Comparison of ENCODE assay signal across 31 cellular contexts in the genomic region with DNA sequence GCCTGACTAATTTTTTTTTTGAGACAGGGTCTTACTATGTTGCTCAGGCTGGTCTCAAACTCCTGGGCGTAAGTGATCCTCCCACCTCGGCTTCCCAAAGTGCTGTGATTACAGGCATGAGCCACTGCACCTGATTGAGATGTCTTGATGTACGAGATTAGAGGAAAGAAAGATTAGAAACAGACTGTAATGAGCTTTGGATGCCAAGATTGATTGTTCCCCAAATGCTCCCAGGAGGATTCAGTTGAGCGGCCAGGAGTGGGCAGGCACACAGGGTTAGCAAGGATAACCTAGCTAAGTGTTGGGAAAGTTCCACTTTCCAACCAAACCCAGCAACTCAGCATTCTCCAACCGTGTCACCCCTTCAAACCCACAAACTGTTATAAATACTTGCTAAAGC.
"Had no signal": no experiment of that assay in that cellular context is flagged by ENCODE, and none has a peak within 500 bp of the region (broad histone marks: within the 10 kb centered on the region; RNA-seq: fewer than 3 reads in every experiment).

No MANE protein-coding gene starts in this region.

- H3K27me3 ChIP-seq: esophagus squamous epithelium, right atrium auricular region, testis, uterus had no signal

- H3K4me3 ChIP-seq: esophagus squamous epithelium, right atrium auricular region, testis, uterus had no signal

- H3K9me3 Mint-ChIP-seq: activated CD4-positive, alpha-beta memory T cell treated with anti-CD3 and anti-CD28 coated beads for 36 hours; activated naive CD4-positive, alpha-beta T cell treated with anti-CD3 and anti-CD28 coated beads, Interleukin-2, amount 50 U/mL, for 24 hours; activated naive CD8-positive, alpha-beta T cell treated with anti-CD3 and anti-CD28 coated beads, Interleukin-2, amount 50 U/mL, for 24 hours; activated T-helper 1 cell treated with anti-CD3 and anti-CD28 coated beads, Interleukin-12 subunit alpha, Interleukin-12 subunit beta, Interleukin-2, Interleukin-4 antibody, amounts not matched to agents 30 ng/mL and 10 ng/mL and 1 ng/mL, durations not matched to agents 14 hours and 24 hours and 36 hours; central memory CD8-positive, alpha-beta T cell; dendritic cell treated with granulocyte-macrophage colony-stimulating factor and Interleukin-4, amounts not matched to agents 40 ng/mL and 50 ng/mL, for 4 days had no signal

- FAIRE-seq: endometrium, keratinocyte, TTC549 had no signal

- H3K27ac Mint-ChIP-seq: activated CD4-positive, alpha-beta memory T cell treated with anti-CD3 and anti-CD28 coated beads for 36 hours; activated naive CD4-positive, alpha-beta T cell treated with anti-CD3 and anti-CD28 coated beads, Interleukin-2, amount 50 U/mL, for 24 hours; activated naive CD8-positive, alpha-beta T cell treated with anti-CD3 and anti-CD28 coated beads, Interleukin-2, amount 50 U/mL, for 24 hours; activated T-helper 1 cell treated with anti-CD3 and anti-CD28 coated beads, Interleukin-12 subunit alpha, Interleukin-12 subunit beta, Interleukin-2, Interleukin-4 antibody, amounts not matched to agents 30 ng/mL and 10 ng/mL and 1 ng/mL, durations not matched to agents 14 hours and 24 hours and 36 hours; dendritic cell treated with granulocyte-macrophage colony-stimulating factor and Interleukin-4, amounts not matched to agents 40 ng/mL and 50 ng/mL, for 4 days had no signal

- H3K9me3 ChIP-seq: esophagus squamous epithelium, right atrium auricular region, testis, uterus had no signal

- H3K4me3 Mint-ChIP-seq: activated CD4-positive, alpha-beta memory T cell treated with anti-CD3 and anti-CD28 coated beads for 36 hours; activated naive CD4-positive, alpha-beta T cell treated with anti-CD3 and anti-CD28 coated beads, Interleukin-2, amount 50 U/mL, for 24 hours; activated naive CD8-positive, alpha-beta T cell treated with anti-CD3 and anti-CD28 coated beads, Interleukin-2, amount 50 U/mL, for 24 hours; activated T-helper 1 cell treated with anti-CD3 and anti-CD28 coated beads, Interleukin-12 subunit alpha, Interleukin-12 subunit beta, Interleukin-2, Interleukin-4 antibody, amounts not matched to agents 30 ng/mL and 10 ng/mL and 1 ng/mL, durations not matched to agents 14 hours and 24 hours and 36 hours; central memory CD8-positive, alpha-beta T cell; dendritic cell treated with granulocyte-macrophage colony-stimulating factor and Interleukin-4, amounts not matched to agents 40 ng/mL and 50 ng/mL, for 4 days had no signal

- H3K27me3 Mint-ChIP-seq: activated CD4-positive, alpha-beta memory T cell treated with anti-CD3 and anti-CD28 coated beads for 36 hours; activated naive CD4-positive, alpha-beta T cell treated with anti-CD3 and anti-CD28 coated beads, Interleukin-2, amount 50 U/mL, for 24 hours; activated naive CD8-positive, alpha-beta T cell treated with anti-CD3 and anti-CD28 coated beads, Interleukin-2, amount 50 U/mL, for 24 hours; dendritic cell treated with granulocyte-macrophage colony-stimulating factor and Interleukin-4, amounts not matched to agents 40 ng/mL and 50 ng/mL, for 4 days had no signal

- DNase-seq: activated CD4-positive, alpha-beta memory T cell treated with anti-CD3 and anti-CD28 coated beads for 36 hours; activated CD4-positive, alpha-beta T cell treated with anti-CD3 and anti-CD28 coated beads for 48 hours; activated CD8-positive, alpha-beta memory T cell treated with anti-CD3 and anti-CD28 coated beads, Interleukin-2, amount 50 U/mL, for 4 hours; activated gamma-delta T cell treated with Interleukin-2 at 50 U/mL for 16 hours; activated naive CD8-positive, alpha-beta T cell treated with anti-CD3 and anti-CD28 coated beads, Interleukin-2, amount 50 U/mL, for 24 hours; activated T-cell treated with anti-CD3 and anti-CD28 coated beads, Interleukin-2, amount 50 U/mL, for 1 hour; amygdala; effector CD4-positive, alpha-beta T cell; esophagus squamous epithelium; foreskin melanocyte; left cardiac atrium; left ventricle myocardium superior; mammary epithelial cell; occipital lobe; stimulated activated CD4-positive, alpha-beta T cell treated with anti-CD3 and anti-CD28 coated beads, Interleukin-15, amount 100 ng/mL, for 24 hours; stimulated activated naive CD8-positive, alpha-beta T cell treated with anti-CD3 and anti-CD28 coated beads, Interleukin-15, Interleukin-2, amounts not matched to agents 100 U/mL and 50 U/mL, for 24 hours; T-helper 9 cell; testis; trophoblast cell; uterus had no signal

- H3K4me1 ChIP-seq: right atrium auricular region, uterus had no signal

- ATAC-seq: activated CD4-positive, CD25-positive, alpha-beta regulatory T cell treated with anti-CD3 and anti-CD28 coated beads, Interleukin-2, amount 50 U/mL, for 24 hours; activated naive CD8-positive, alpha-beta T cell treated with anti-CD3 and anti-CD28 coated beads, Interleukin-2, amount 50 U/mL, for 24 hours; left cardiac atrium; left ventricle myocardium superior; stimulated activated naive CD8-positive, alpha-beta T cell treated with anti-CD3 and anti-CD28 coated beads, Interleukin-15, Interleukin-2, amounts not matched to agents 100 U/mL and 50 U/mL, for 24 hours had no signal

- H3K36me3 ChIP-seq: esophagus squamous epithelium, right atrium auricular region, uterus had no signal

- H3K27ac ChIP-seq: epithelial cell of prostate, esophagus squamous epithelium, right atrium auricular region, testis, uterus, VCaP had no signal

- H3K36me3 Mint-ChIP-seq: activated CD4-positive, alpha-beta memory T cell treated with anti-CD3 and anti-CD28 coated beads for 36 hours; activated naive CD4-positive, alpha-beta T cell treated with anti-CD3 and anti-CD28 coated beads, Interleukin-2, amount 50 U/mL, for 24 hours had no signal
